27 cellular contexts compared by ENCODE assay signal in the genomic region with DNA sequence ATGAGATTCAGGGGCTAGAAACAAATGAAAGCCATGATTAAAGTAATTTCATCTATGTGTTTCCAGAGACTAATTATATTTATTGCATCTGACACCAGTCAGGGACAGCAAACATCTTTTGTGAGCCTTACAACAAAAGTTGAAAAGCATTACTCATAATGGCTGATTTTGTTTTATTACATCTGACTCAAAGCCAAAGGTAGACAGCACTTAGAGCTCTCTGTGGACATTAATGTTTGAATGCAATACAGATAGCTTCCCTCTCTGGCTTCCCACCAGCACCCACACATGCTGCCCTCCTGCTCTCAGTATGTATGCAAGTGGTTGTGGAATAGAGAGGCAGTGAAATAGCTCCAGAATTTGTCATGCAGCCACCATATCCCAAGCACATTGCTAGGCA.
A peak's percentile ranks its signal among the peaks of the same experiment; 100 is the strongest.
DNase-seq lines count a peak whose midpoint lies in the region; ATAC-seq and TF ChIP-seq lines count a peak whose summit lies in the region.
"Had no signal": no experiment of that assay in that cellular context is flagged by ENCODE, and none has a peak within 500 bp of the region (broad histone marks: within the 10 kb centered on the region; RNA-seq: fewer than 3 reads in every experiment).

No MANE protein-coding gene starts in this region.

- H3K9me3 ChIP-seq in hepatocyte (ENCODE audit: low read depth), result no peaks in the 10 kb centered on the region
- H3K9me3 ChIP-seq: body of pancreas, esophagus muscularis mucosa, MG63, neutrophil, Peyer's patch, suprapubic skin, uterus had no signal

- H3K79me2 ChIP-seq in hepatocyte, result no peaks in the 10 kb centered on the region

- no peak overlapping the region for H3K27ac ChIP-seq in hepatocyte
- H3K27ac ChIP-seq: body of pancreas, esophagus muscularis mucosa, neutrophil, suprapubic skin, uterus, WERI-Rb-1 had no signal

- ATAC-seq in HG03175 (IDR thresholded peaks at IDR 0.05; ENCODE audit: unreplicated experiment) (no peak), HG02588 (IDR thresholded peaks at IDR 0.05; ENCODE audit: unreplicated experiment) (no peak)
- ATAC-seq: activated naive CD8-positive, alpha-beta T cell treated with anti-CD3 and anti-CD28 coated beads, Interleukin-2, amount 50 U/mL, for 24 hours; body of pancreas had no signal

- no peak overlapping the region for H3K4me2 ChIP-seq in hepatocyte
- H3K4me2 ChIP-seq: smooth muscle cell had no signal

- no peak overlapping the region for H2AFZ ChIP-seq in hepatocyte

- TF ChIP-seq CTCF in HFF-Myc (IDR thresholded peaks at IDR 0.05; ENCODE audit: low read depth, low read length, missing control alignments) (no peak), hepatocyte (IDR thresholded peaks at IDR 0.05; ENCODE audit: poor library complexity) (no peak)

- H3K36me3 ChIP-seq in hepatocyte (replicated peaks; ENCODE audit: insufficient read depth, low read depth), result no peaks in the 10 kb centered on the region
- H3K36me3 ChIP-seq: esophagus muscularis mucosa, MG63, neutrophil, Peyer's patch, suprapubic skin, uterus, WERI-Rb-1 had no signal

- no peak overlapping the region for H3K4me3 ChIP-seq in HFF-Myc (replicated peaks; ENCODE audit: low read depth, low read length)
- no peak overlapping the region for H3K4me3 ChIP-seq in hepatocyte
- H3K4me3 ChIP-seq: body of pancreas, esophagus muscularis mucosa, MG63, Peyer's patch, smooth muscle cell, suprapubic skin, uterus had no signal

- no peaks in the 10 kb centered on the region for H3K27me3 ChIP-seq in hepatocyte
- H3K27me3 ChIP-seq: body of pancreas, esophagus muscularis mucosa, MG63, neutrophil, Peyer's patch, suprapubic skin, uterus had no signal

- DNase-seq in COR-L47 (lab: John Stamatoyannopoulos, UW) (peak; percentile 48), HFF-Myc (ENCODE audit: extremely low read depth, low read depth) (peak; percentile 52), NCI-H69 (lab: John Stamatoyannopoulos, UW) (peak; percentile 43), hepatocyte (ENCODE audit: low spot score) (peak; percentile 19), dedifferentiated amniotic fluid mesenchymal stem cell (ENCODE audit: extremely low spot score) (no peak)
- no peak for DNase-seq in activated CD8-positive, alpha-beta memory T cell treated with anti-CD3 and anti-CD28 coated beads, Interleukin-2, amount 50 U/mL, for 4 hours
- DNase-seq: activated CD4-positive, alpha-beta T cell treated with anti-CD3 and anti-CD28 coated beads, Interleukin-2, amount 50 U/mL, for 1 hour; activated CD8-positive, alpha-beta memory T cell treated with anti-CD3 and anti-CD28 coated beads, Interleukin-2, amount 50 U/mL, for 48 hours; activated gamma-delta T cell; activated naive CD8-positive, alpha-beta T cell treated with anti-CD3 and anti-CD28 coated beads, Interleukin-2, amount 50 U/mL, for 24 hours; body of pancreas; CD4-positive, alpha-beta memory T cell; effector memory CD4-positive, alpha-beta T cell; kidney glomerular epithelial cell; mammary epithelial cell; MG63; NCI-H1694; NCI-H446; Peyer's patch; uterus; WERI-Rb-1 had no signal

- H3K4me1 ChIP-seq in hepatocyte (ENCODE audit: insufficient read depth), result peaks cover 9% of the 10 kb centered on the region
- H3K4me1 ChIP-seq: suprapubic skin, uterus had no signal

- H4K20me1 ChIP-seq in hepatocyte (ENCODE audit: insufficient read depth, poor library complexity, severe bottlenecking), result no peaks in the 10 kb centered on the region

- no peaks in the 10 kb centered on the region for H3K9me2 ChIP-seq in hepatocyte (replicated peaks; ENCODE audit: insufficient read depth)

Comparison
In these comparisons a context has a peak if more than half of its experiments do, and no peak if none do; other contexts are left out.
1. DNase-seq: peak in COR-L47 (single experiment), HFF-Myc (single experiment), NCI-H69 (single experiment) and hepatocyte (single experiment); none in activated CD8-positive, alpha-beta memory T cell treated with anti-CD3 and anti-CD28 coated beads, Interleukin-2, amount 50 U/mL, for 4 hours (single experiment) and dedifferentiated amniotic fluid mesenchymal stem cell (single experiment).